28 cellular contexts compared by ENCODE assay signal in the genomic region with DNA sequence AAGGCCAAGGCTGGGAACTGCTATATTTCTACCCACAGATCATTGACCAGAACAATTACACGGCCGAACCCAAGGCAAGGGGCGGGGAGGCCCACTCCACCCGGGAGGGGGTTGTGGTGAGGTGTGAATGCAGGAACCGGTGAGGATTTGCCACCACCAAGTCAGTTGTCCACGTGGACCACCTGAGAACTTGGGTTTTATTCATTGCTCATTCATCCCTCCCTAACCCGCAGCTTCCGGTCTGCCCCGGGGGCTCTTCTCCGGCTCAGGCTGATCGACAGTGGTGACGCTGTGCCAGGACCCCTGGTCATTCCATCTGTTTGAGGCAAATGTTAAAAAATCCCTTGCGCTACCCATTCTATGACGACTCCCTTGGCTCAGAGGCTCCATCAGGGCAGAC.
DNase-seq lines count a peak whose midpoint lies in the region; ATAC-seq and TF ChIP-seq lines count a peak whose summit lies in the region.
"Had no signal": no experiment of that assay in that cellular context is flagged by ENCODE, and none has a peak within 500 bp of the region (broad histone marks: within the 10 kb centered on the region; RNA-seq: fewer than 3 reads in every experiment).

No MANE protein-coding gene starts in this region.

- H3K4me1 ChIP-seq in sigmoid colon = no peaks in the 10 kb centered on the region
- H3K4me1 ChIP-seq: A549; BLaER1 treated with 17β-estradiol and CSF1 and Interleukin-3, amounts not matched to agents 10 nM and 100 nM had no signal

- H3K27ac ChIP-seq in sigmoid colon = no peak overlapping the region
- H3K27ac ChIP-seq: A549; BLaER1 treated with 17β-estradiol and CSF1 and Interleukin-3, amounts not matched to agents 10 nM and 100 nM; HL-60 had no signal

- H3K9me3 ChIP-seq in sigmoid colon = no peaks in the 10 kb centered on the region
- H3K9me3 ChIP-seq: A549 had no signal

- H3K36me3 Mint-ChIP-seq in CD14-positive monocyte (no peaks in the 10 kb centered on the region), chondrocyte (ENCODE audit: low read depth) (no peaks in the 10 kb centered on the region), progenitor cell of endocrine pancreas (ENCODE audit: insufficient read depth) (peaks cover 8% of the 10 kb centered on the region)
- H3K36me3 Mint-ChIP-seq: CD4-positive, alpha-beta memory T cell had no signal

- H3K27me3 Mint-ChIP-seq in CD14-positive monocyte (ENCODE audit: low read depth in 3 of 3) (peaks cover 2 to 5% (median 4%) of the 10 kb centered on the region in 3 donors), chondrocyte (ENCODE audit: low read depth) (no peaks in the 10 kb centered on the region), progenitor cell of endocrine pancreas (no peaks in the 10 kb centered on the region)
- H3K27me3 Mint-ChIP-seq: CD4-positive, alpha-beta memory T cell had no signal

- no peak overlapping the region for H3K4me3 ChIP-seq in sigmoid colon
- H3K4me3 ChIP-seq: A549; BLaER1 treated with 17β-estradiol and CSF1 and Interleukin-3, amounts not matched to agents 10 nM and 100 nM; GM12878; K562 had no signal

- DNase-seq in CD14-positive monocyte (ENCODE audit: low spot score) = peak; percentile 21
- DNase-seq in HT1080 (ENCODE audit: low read depth) = peak; percentile 9
- DNase-seq in chondrocyte (ENCODE audit: low spot score) = peak; percentile 30
- peak; percentile 29 for DNase-seq in sigmoid colon
- no peak for DNase-seq in NCI-H1105 (lab: John Stamatoyannopoulos, UW)
- no peak for DNase-seq in progenitor cell of endocrine pancreas (ENCODE audit: low spot score, unreplicated experiment)
- DNase-seq: AML-193; CD4-positive, alpha-beta memory T cell; COR-L47; GDM1; Kasumi-1; NCI-H1105 treated with DMSO at 0.1 percent for 48 hours; NCI-H146; NCI-H1930; NCI-H2107; NCI-H446; NCI-H524 treated with DMSO at 0.1 percent for 48 hours; NCI-H82; NK-92 treated with Interleukin-12 subunit alpha and Interleukin-12 subunit beta, amount 100 ng/mL, for 24 hours; PC-3; SHP77 had no signal

- WGBS in sigmoid colon, 2 donors = 89 to 91% methylated on average over 14 of the region's 14 CpGs

- no peaks in the 10 kb centered on the region for H3K27me3 ChIP-seq in sigmoid colon
- H3K27me3 ChIP-seq: BLaER1 treated with 17β-estradiol and CSF1 and Interleukin-3, amounts not matched to agents 10 nM and 100 nM had no signal

- TF ChIP-seq CTCF in CD14-positive monocyte (IDR thresholded peaks at IDR 0.05) (no peak), chondrocyte (IDR thresholded peaks at IDR 0.05) (no peak), sigmoid colon (IDR thresholded peaks at IDR 0.05) (no peak), progenitor cell of endocrine pancreas (IDR thresholded peaks at IDR 0.05; ENCODE audit: unreplicated experiment) (no peak)

- intact Hi-C loops in CD14-positive monocyte (cut with micrococcal nuclease) (no loop called here), sigmoid colon (cut with DNase I) (no loop called here)

- no peak for ATAC-seq in GM18511 (IDR thresholded peaks at IDR 0.05; ENCODE audit: unreplicated experiment)
- ATAC-seq: A549, GM12878, HCT116, K562, PC-3 had no signal

- H3K4me1 Mint-ChIP-seq in CD14-positive monocyte (no peaks in the 10 kb centered on the region), chondrocyte (ENCODE audit: low read depth) (no peaks in the 10 kb centered on the region), progenitor cell of endocrine pancreas (ENCODE audit: low read depth) (no peaks in the 10 kb centered on the region)
- H3K4me1 Mint-ChIP-seq: CD4-positive, alpha-beta memory T cell had no signal

- H3K27ac Mint-ChIP-seq in CD14-positive monocyte (no peak overlapping the region), chondrocyte (ENCODE audit: unreplicated experiment) (no peak overlapping the region), progenitor cell of endocrine pancreas (no peak overlapping the region)
- H3K27ac Mint-ChIP-seq: CD4-positive, alpha-beta memory T cell had no signal

- peaks cover 0 to 2% (median 0%) of the 10 kb centered on the region in 7 donors for H3K9me3 Mint-ChIP-seq in CD14-positive monocyte
- H3K9me3 Mint-ChIP-seq in chondrocyte (ENCODE audit: low read depth) = no peaks in the 10 kb centered on the region
- no peaks in the 10 kb centered on the region for H3K9me3 Mint-ChIP-seq in progenitor cell of endocrine pancreas (ENCODE audit: low read depth)

- H3K4me3 Mint-ChIP-seq in CD14-positive monocyte (no peak overlapping the region), chondrocyte (ENCODE audit: unreplicated experiment) (no peak overlapping the region), progenitor cell of endocrine pancreas (ENCODE audit: low read depth) (no peak overlapping the region)
- H3K4me3 Mint-ChIP-seq: CD4-positive, alpha-beta memory T cell had no signal

- H3K36me3 ChIP-seq in sigmoid colon = no peaks in the 10 kb centered on the region
- H3K36me3 ChIP-seq: BLaER1 treated with 17β-estradiol and CSF1 and Interleukin-3, amounts not matched to agents 10 nM and 100 nM had no signal

- TF ChIP-seq EP300 in sigmoid colon (IDR thresholded peaks at IDR 0.05) = no peak

- no peak for TF ChIP-seq POLR2A in sigmoid colon (IDR thresholded peaks at IDR 0.05)

Comparison
In these comparisons a context has a peak if more than half of its experiments do, and no peak if none do; other contexts are left out.
1. DNase-seq: peak in CD14-positive monocyte (single experiment), HT1080 (single experiment), chondrocyte (single experiment) and sigmoid colon (single experiment); none in NCI-H1105 (single experiment) and progenitor cell of endocrine pancreas (single experiment).